Comparison of ENCODE assay signal across 1 cellular context in the genomic region with DNA sequence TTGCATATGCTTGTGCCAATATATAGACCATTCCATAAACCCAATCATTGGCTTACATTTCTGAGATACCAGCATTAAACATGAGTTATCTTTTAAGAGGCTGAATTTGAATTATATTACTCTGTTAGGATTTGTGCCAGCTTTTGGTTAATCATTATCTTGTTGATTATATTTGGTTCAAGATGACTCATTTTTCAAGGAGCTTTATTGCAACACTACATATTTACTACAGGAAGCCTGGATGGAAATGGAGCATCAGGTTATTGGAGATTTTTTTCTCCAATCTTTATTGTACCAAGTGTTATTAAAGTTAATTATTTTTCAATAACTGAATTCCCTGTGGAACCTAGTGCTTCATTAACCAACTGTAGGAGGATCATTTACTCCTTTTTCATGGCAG.
TF ChIP-seq lines count a peak whose summit lies in the region.

No MANE protein-coding gene starts in this region.

TF ChIP-seq in HepG2, 621 proteins besides CTCF, POLR2A, EP300 and RAD21 (continued from another document and continues in another):
- TF ChIP-seq, protein P1, sequence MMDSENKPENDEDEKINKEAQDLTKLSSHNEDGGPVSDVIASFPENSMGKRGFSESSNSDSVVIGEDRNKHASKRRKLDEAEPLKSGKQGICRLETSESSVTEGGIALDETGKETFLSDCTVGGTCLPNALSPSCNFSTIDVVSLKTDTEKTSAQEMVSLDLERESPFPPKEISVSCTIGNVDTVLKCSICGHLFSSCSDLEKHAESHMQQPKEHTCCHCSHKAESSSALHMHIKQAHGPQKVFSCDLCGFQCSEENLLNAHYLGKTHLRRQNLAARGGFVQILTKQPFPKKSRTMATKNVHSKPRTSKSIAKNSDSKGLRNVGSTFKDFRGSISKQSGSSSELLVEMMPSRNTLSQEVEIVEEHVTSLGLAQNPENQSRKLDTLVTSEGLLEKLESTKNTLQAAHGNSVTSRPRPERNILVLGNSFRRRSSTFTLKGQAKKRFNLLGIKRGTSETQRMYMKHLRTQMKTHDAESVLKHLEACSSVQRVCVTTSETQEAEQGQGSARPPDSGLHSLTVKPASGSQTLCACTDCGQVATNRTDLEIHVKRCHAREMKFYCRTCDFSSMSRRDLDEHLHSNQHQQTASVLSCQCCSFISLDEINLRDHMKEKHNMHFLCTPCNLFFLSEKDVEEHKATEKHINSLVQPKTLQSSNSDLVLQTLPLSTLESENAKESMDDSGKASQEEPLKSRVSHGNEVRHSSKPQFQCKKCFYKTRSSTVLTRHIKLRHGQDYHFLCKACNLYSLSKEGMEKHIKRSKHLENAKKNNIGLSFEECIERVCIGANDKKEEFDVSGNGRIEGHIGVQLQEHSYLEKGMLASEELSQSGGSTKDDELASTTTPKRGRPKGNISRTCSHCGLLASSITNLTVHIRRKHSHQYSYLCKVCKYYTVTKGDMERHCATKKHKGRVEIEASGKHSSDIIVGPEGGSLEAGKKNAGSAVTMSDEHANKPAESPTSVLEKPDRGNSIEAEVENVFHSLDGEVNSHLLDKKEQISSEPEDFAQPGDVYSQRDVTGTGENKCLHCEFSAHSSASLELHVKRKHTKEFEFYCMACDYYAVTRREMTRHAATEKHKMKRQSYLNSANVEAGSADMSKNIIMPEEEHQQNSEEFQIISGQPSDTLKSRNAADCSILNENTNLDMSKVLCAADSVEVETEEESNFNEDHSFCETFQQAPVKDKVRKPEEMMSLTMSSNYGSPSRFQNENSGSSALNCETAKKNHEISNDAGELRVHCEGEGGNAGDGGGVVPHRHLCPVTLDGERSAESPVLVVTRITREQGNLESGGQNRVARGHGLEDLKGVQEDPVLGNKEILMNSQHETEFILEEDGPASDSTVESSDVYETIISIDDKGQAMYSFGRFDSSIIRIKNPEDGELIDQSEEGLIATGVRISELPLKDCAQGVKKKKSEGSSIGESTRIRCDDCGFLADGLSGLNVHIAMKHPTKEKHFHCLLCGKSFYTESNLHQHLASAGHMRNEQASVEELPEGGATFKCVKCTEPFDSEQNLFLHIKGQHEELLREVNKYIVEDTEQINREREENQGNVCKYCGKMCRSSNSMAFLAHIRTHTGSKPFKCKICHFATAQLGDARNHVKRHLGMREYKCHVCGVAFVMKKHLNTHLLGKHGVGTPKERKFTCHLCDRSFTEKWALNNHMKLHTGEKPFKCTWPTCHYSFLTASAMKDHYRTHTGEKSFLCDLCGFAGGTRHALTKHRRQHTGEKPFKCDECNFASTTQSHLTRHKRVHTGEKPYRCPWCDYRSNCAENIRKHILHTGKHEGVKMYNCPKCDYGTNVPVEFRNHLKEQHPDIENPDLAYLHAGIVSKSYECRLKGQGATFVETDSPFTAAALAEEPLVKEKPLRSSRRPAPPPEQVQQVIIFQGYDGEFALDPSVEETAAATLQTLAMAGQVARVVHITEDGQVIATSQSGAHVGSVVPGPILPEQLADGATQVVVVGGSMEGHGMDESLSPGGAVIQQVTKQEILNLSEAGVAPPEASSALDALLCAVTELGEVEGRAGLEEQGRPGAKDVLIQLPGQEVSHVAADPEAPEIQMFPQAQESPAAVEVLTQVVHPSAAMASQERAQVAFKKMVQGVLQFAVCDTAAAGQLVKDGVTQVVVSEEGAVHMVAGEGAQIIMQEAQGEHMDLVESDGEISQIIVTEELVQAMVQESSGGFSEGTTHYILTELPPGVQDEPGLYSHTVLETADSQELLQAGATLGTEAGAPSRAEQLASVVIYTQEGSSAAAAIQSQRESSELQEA (CRISPR knock-in tag; IDR thresholded peaks at IDR 0.05; ENCODE audit: not compliant biosample characterization), result no peak
- TF ChIP-seq, protein P2, sequence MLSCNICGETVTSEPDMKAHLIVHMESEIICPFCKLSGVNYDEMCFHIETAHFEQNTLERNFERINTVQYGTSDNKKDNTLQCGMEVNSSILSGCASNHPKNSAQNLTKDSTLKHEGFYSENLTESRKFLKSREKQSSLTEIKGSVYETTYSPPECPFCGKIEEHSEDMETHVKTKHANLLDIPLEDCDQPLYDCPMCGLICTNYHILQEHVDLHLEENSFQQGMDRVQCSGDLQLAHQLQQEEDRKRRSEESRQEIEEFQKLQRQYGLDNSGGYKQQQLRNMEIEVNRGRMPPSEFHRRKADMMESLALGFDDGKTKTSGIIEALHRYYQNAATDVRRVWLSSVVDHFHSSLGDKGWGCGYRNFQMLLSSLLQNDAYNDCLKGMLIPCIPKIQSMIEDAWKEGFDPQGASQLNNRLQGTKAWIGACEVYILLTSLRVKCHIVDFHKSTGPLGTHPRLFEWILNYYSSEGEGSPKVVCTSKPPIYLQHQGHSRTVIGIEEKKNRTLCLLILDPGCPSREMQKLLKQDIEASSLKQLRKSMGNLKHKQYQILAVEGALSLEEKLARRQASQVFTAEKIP (CRISPR knock-in tag; IDR thresholded peaks at IDR 0.05; ENCODE audit: borderline replicate concordance), result no peak
- TF ChIP-seq ZSCAN21 (CRISPR knock-in tag; IDR thresholded peaks at IDR 0.05; ENCODE audit: borderline replicate concordance) (no peak), FOXO4 (CRISPR knock-in tag; conservative IDR thresholded peaks at IDR 0.05) (no peak), ZNF552 (CRISPR knock-in tag; IDR thresholded peaks at IDR 0.05; ENCODE audit: borderline replicate concordance) (no peak), HMGA1 (CRISPR knock-in tag; conservative IDR thresholded peaks at IDR 0.05) (no peak), GLI4 (CRISPR knock-in tag; IDR thresholded peaks at IDR 0.05; ENCODE audit: borderline replicate concordance) (no peak), ZFAT (CRISPR knock-in tag; conservative IDR thresholded peaks at IDR 0.05) (no peak), ZNF44 (CRISPR knock-in tag; IDR thresholded peaks at IDR 0.05) (no peak), POLR2G (IDR thresholded peaks at IDR 0.05; ENCODE audit: low read depth, low read length) (no peak), FOSL2 (CRISPR knock-in tag; IDR thresholded peaks at IDR 0.05) (peak; percentile 51; the same call in 1 of the 2 replicates), FOXJ3 (CRISPR knock-in tag; IDR thresholded peaks at IDR 0.05; ENCODE audit: borderline replicate concordance) (peak; percentile 91; the same call in 1 of the 2 replicates), ZNF615 (CRISPR knock-in tag; IDR thresholded peaks at IDR 0.05; ENCODE audit: borderline replicate concordance) (no peak), HDAC1 (CRISPR knock-in tag; IDR thresholded peaks at IDR 0.05) (peak; percentile 51; the same call in 1 of the 2 replicates), ZNF121 (CRISPR knock-in tag; IDR thresholded peaks at IDR 0.05) (no peak), MED8 (CRISPR knock-in tag; IDR thresholded peaks at IDR 0.05; ENCODE audit: insufficient replicate concordance) (peak; percentile 63), REPIN1 (CRISPR knock-in tag; IDR thresholded peaks at IDR 0.05; ENCODE audit: borderline replicate concordance, low read depth) (no peak), ZNF703 (CRISPR knock-in tag; IDR thresholded peaks at IDR 0.05; ENCODE audit: borderline replicate concordance) (no peak), SNRNP70 (IDR thresholded peaks at IDR 0.05; ENCODE audit: low read depth, low read length) (no peak), MTF2 (CRISPR knock-in tag; IDR thresholded peaks at IDR 0.05; ENCODE audit: borderline replicate concordance) (no peak), KAT7 (CRISPR knock-in tag; IDR thresholded peaks at IDR 0.05; ENCODE audit: borderline replicate concordance) (no peak; the same call in 1 of the 2 replicates), ZNF563 (CRISPR knock-in tag; IDR thresholded peaks at IDR 0.05) (no peak), HNF1B (CRISPR knock-in tag; IDR thresholded peaks at IDR 0.05) (no peak), ZNF17 (CRISPR knock-in tag; IDR thresholded peaks at IDR 0.05) (no peak), HDAC2 (CRISPR knock-in tag; IDR thresholded peaks at IDR 0.05) (peak; percentile 79), TFAP4 (IDR thresholded peaks at IDR 0.05; ENCODE audit: borderline replicate concordance, low read depth) (no peak), ZNF614 (CRISPR knock-in tag; IDR thresholded peaks at IDR 0.05; ENCODE audit: borderline replicate concordance) (0 out of 2 replicates have a peak, but pooled peaks have one; percentile 39), TEAD2 (CRISPR knock-in tag; IDR thresholded peaks at IDR 0.05) (no peak), POGZ (CRISPR knock-in tag; IDR thresholded peaks at IDR 0.05) (peak; percentile 72), ZZZ3 (CRISPR knock-in tag; IDR thresholded peaks at IDR 0.05; ENCODE audit: borderline replicate concordance) (no peak), SAFB2 (CRISPR knock-in tag; IDR thresholded peaks at IDR 0.05; ENCODE audit: borderline replicate concordance, low read depth) (no peak), ZFP41 (CRISPR knock-in tag; IDR thresholded peaks at IDR 0.05; ENCODE audit: borderline replicate concordance) (no peak), ZNF292 (CRISPR knock-in tag; IDR thresholded peaks at IDR 0.05; ENCODE audit: borderline replicate concordance, low read depth) (no peak), KLF12 (CRISPR knock-in tag; IDR thresholded peaks at IDR 0.05; ENCODE audit: borderline replicate concordance) (no peak), ZNF766 (CRISPR knock-in tag; IDR thresholded peaks at IDR 0.05; ENCODE audit: borderline replicate concordance) (no peak), HOXA7 (CRISPR knock-in tag; IDR thresholded peaks at IDR 0.05) (no peak), ONECUT2 (CRISPR knock-in tag; IDR thresholded peaks at IDR 0.05) (0 out of 2 replicates have a peak, but pooled peaks have one; percentile 44), ZNF101 (CRISPR knock-in tag; IDR thresholded peaks at IDR 0.05; ENCODE audit: borderline replicate concordance, low read depth) (no peak), RFX5 (IDR thresholded peaks at IDR 0.05; ENCODE audit: low read depth, low read length) (no peak), FOXO1 (CRISPR knock-in tag; IDR thresholded peaks at IDR 0.05) (peak; percentile 83; the same call in 1 of the 2 replicates), DNMT3B (CRISPR knock-in tag; conservative IDR thresholded peaks at IDR 0.05) (peak; percentile 94), GATAD2A (CRISPR knock-in tag; IDR thresholded peaks at IDR 0.05) (peak; percentile 95), CC2D1A (CRISPR knock-in tag; IDR thresholded peaks at IDR 0.05) (no peak), KDM6A (CRISPR knock-in tag; IDR thresholded peaks at IDR 0.05; ENCODE audit: low read depth) (no peak), NFATC3 (CRISPR knock-in tag; IDR thresholded peaks at IDR 0.05) (no peak), BATF2 (CRISPR knock-in tag; IDR thresholded peaks at IDR 0.05) (no peak), ATF4 (CRISPR knock-in tag; IDR thresholded peaks at IDR 0.05) (peak in 1 of 2 experiments; percentile 64; a peak in 2 of 4 replicates), MAFG (CRISPR knock-in tag; IDR thresholded peaks at IDR 0.05) (no peak), ZNF746 (CRISPR knock-in tag; IDR thresholded peaks at IDR 0.05) (no peak), NCOR1 (IDR thresholded peaks at IDR 0.05; ENCODE audit: borderline replicate concordance, low read length) (peak; percentile 94; the same call in 1 of the 2 replicates), ETV5 (CRISPR knock-in tag; IDR thresholded peaks at IDR 0.05; ENCODE audit: borderline replicate concordance) (peak; percentile 75; the same call in 1 of the 2 replicates), TERF1 (CRISPR knock-in tag; IDR thresholded peaks at IDR 0.05) (no peak), CBX2 (IDR thresholded peaks at IDR 0.05; ENCODE audit: low read depth, low read length) (no peak), CBX2 (CRISPR knock-in tag; IDR thresholded peaks at IDR 0.05; ENCODE audit: low read depth) (no peak), MIXL1 (CRISPR knock-in tag; IDR thresholded peaks at IDR 0.05) (peak; percentile 87)
